In the genomic region with DNA sequence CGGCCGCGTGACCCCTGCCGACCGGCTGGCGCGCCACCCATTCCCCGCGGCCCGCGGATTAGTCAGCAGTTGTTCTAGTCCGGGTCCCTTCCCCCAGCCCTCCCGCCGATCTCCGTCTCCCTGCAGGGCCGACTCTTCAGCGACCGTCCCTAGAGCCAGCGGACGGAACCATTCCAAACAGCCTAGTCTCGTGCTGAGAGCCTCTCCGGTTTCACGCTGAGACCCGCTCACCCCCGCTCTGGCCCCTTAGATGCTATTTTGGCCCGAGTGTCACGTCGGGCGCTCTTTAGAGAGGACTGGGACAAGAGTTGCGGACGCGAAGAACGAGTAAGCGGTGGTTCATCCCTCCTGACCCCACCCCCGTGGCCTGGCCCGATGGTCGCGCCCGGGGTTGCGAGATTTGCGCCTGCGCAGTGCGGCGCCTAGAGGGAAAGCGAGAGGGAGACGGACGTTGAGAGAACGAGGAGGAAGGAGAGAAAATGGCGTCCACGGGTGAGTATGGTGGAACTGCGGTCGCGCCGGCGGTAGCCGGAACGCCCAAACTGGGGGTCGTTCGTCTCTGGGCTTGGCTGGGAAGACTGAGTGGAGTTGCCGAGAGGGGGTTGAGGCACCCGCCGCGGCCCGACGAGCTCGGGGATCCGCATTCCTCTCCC, we compare ENCODE assay signal across 1 cellular context.
TF ChIP-seq lines count a peak whose summit lies in the region.

A gene with protein sequence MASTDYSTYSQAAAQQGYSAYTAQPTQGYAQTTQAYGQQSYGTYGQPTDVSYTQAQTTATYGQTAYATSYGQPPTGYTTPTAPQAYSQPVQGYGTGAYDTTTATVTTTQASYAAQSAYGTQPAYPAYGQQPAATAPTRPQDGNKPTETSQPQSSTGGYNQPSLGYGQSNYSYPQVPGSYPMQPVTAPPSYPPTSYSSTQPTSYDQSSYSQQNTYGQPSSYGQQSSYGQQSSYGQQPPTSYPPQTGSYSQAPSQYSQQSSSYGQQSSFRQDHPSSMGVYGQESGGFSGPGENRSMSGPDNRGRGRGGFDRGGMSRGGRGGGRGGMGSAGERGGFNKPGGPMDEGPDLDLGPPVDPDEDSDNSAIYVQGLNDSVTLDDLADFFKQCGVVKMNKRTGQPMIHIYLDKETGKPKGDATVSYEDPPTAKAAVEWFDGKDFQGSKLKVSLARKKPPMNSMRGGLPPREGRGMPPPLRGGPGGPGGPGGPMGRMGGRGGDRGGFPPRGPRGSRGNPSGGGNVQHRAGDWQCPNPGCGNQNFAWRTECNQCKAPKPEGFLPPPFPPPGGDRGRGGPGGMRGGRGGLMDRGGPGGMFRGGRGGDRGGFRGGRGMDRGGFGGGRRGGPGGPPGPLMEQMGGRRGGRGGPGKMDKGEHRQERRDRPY (plus strand): TSS at position 411 of the 653 bp plus-strand sequence. CDS start 69 bp downstream, at position 480.
A gene (minus strand): TSS at position 124 of the 653 bp plus-strand sequence. CDS start 2,355 bp downstream, outside the sequence.

TF ChIP-seq in HEK293, 187 proteins besides CTCF, POLR2A, EP300 and RAD21 (continued from another document and continues in another):
- TF ChIP-seq, protein P1, sequence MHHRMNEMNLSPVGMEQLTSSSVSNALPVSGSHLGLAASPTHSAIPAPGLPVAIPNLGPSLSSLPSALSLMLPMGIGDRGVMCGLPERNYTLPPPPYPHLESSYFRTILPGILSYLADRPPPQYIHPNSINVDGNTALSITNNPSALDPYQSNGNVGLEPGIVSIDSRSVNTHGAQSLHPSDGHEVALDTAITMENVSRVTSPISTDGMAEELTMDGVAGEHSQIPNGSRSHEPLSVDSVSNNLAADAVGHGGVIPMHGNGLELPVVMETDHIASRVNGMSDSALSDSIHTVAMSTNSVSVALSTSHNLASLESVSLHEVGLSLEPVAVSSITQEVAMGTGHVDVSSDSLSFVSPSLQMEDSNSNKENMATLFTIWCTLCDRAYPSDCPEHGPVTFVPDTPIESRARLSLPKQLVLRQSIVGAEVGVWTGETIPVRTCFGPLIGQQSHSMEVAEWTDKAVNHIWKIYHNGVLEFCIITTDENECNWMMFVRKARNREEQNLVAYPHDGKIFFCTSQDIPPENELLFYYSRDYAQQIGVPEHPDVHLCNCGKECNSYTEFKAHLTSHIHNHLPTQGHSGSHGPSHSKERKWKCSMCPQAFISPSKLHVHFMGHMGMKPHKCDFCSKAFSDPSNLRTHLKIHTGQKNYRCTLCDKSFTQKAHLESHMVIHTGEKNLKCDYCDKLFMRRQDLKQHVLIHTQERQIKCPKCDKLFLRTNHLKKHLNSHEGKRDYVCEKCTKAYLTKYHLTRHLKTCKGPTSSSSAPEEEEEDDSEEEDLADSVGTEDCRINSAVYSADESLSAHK (tag by site-specific recombination; IDR thresholded peaks at IDR 0.05), result peak; percentile 64
- TF ChIP-seq ZNF335 (tag by site-specific recombination; conservative IDR thresholded peaks at IDR 0.05), result peak; percentile 86
- TF ChIP-seq ZBTB21 (tag by site-specific recombination; IDR thresholded peaks at IDR 0.05), result 0 out of 2 replicates have a peak, but pooled peaks have one; percentile 37
- peak; percentile 55; the same call in 1 of the 2 replicates for TF ChIP-seq ZSCAN23 (tag by site-specific recombination; IDR thresholded peaks at IDR 0.05)
- peak; percentile 88 for TF ChIP-seq ZSCAN16 (tag by site-specific recombination; IDR thresholded peaks at IDR 0.05)
- TF ChIP-seq KLF10 (tag by site-specific recombination; IDR thresholded peaks at IDR 0.05), result peak; percentile 40; the same call in 1 of the 2 replicates
- TF ChIP-seq ZNF600 (tag by site-specific recombination; IDR thresholded peaks at IDR 0.05), result peak; percentile 92
- peak; percentile 49 for TF ChIP-seq SCRT2 (tag by site-specific recombination; IDR thresholded peaks at IDR 0.05)
- TF ChIP-seq, protein P2, sequence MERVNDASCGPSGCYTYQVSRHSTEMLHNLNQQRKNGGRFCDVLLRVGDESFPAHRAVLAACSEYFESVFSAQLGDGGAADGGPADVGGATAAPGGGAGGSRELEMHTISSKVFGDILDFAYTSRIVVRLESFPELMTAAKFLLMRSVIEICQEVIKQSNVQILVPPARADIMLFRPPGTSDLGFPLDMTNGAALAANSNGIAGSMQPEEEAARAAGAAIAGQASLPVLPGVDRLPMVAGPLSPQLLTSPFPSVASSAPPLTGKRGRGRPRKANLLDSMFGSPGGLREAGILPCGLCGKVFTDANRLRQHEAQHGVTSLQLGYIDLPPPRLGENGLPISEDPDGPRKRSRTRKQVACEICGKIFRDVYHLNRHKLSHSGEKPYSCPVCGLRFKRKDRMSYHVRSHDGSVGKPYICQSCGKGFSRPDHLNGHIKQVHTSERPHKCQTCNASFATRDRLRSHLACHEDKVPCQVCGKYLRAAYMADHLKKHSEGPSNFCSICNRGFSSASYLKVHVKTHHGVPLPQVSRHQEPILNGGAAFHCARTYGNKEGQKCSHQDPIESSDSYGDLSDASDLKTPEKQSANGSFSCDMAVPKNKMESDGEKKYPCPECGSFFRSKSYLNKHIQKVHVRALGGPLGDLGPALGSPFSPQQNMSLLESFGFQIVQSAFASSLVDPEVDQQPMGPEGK (tag by site-specific recombination; IDR thresholded peaks at IDR 0.05), result peak; percentile 78
- peak; percentile 82 for TF ChIP-seq BCL11A (tag by site-specific recombination; IDR thresholded peaks at IDR 0.05; ENCODE audit: low read depth)
- TF ChIP-seq ZEB2 (tag by site-specific recombination; IDR thresholded peaks at IDR 0.05), result peak; percentile 91
- no peak for TF ChIP-seq ZNF174 (tag by site-specific recombination; IDR thresholded peaks at IDR 0.05)
- TF ChIP-seq, protein P3, sequence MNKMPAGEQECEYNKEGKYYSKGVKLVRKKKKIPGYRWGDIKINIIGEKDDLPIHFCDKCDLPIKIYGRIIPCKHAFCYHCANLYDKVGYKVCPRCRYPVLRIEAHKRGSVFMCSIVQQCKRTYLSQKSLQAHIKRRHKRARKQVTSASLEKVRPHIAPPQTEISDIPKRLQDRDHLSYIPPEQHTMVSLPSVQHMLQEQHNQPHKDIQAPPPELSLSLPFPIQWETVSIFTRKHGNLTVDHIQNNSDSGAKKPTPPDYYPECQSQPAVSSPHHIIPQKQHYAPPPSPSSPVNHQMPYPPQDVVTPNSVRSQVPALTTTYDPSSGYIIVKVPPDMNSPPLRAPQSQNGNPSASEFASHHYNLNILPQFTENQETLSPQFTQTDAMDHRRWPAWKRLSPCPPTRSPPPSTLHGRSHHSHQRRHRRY (tag by site-specific recombination; IDR thresholded peaks at IDR 0.05), result no peak
- TF ChIP-seq GLI2 (tag by site-specific recombination; IDR thresholded peaks at IDR 0.05; ENCODE audit: borderline replicate concordance, low read depth), result no peak
- TF ChIP-seq ZBTB1 (tag by site-specific recombination; IDR thresholded peaks at IDR 0.05), result 0 out of 2 replicates have a peak, but pooled peaks have one; percentile 64
- no peak for TF ChIP-seq ZNF560 (tag by site-specific recombination; IDR thresholded peaks at IDR 0.05; ENCODE audit: borderline replicate concordance)
- TF ChIP-seq SCRT1 (tag by site-specific recombination; IDR thresholded peaks at IDR 0.05; ENCODE audit: borderline replicate concordance), result no peak
- TF ChIP-seq, protein P4, sequence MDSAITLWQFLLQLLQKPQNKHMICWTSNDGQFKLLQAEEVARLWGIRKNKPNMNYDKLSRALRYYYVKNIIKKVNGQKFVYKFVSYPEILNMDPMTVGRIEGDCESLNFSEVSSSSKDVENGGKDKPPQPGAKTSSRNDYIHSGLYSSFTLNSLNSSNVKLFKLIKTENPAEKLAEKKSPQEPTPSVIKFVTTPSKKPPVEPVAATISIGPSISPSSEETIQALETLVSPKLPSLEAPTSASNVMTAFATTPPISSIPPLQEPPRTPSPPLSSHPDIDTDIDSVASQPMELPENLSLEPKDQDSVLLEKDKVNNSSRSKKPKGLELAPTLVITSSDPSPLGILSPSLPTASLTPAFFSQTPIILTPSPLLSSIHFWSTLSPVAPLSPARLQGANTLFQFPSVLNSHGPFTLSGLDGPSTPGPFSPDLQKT (IDR thresholded peaks at IDR 0.05; ENCODE audit: borderline replicate concordance, low read depth, low read length), result no peak
- peak; percentile 75 for TF ChIP-seq GLIS1 (tag by site-specific recombination; IDR thresholded peaks at IDR 0.05)
- TF ChIP-seq ZNF391 (tag by site-specific recombination; IDR thresholded peaks at IDR 0.05; ENCODE audit: borderline replicate concordance, low read depth), result peak; percentile 84; the same call in 1 of the 2 replicates
- peak; percentile 67 for TF ChIP-seq ZNF561 (tag by site-specific recombination; IDR thresholded peaks at IDR 0.05; ENCODE audit: borderline replicate concordance)
- peak; percentile 96 for TF ChIP-seq ZBTB17 (tag by site-specific recombination; IDR thresholded peaks at IDR 0.05)
- TF ChIP-seq, protein P5, sequence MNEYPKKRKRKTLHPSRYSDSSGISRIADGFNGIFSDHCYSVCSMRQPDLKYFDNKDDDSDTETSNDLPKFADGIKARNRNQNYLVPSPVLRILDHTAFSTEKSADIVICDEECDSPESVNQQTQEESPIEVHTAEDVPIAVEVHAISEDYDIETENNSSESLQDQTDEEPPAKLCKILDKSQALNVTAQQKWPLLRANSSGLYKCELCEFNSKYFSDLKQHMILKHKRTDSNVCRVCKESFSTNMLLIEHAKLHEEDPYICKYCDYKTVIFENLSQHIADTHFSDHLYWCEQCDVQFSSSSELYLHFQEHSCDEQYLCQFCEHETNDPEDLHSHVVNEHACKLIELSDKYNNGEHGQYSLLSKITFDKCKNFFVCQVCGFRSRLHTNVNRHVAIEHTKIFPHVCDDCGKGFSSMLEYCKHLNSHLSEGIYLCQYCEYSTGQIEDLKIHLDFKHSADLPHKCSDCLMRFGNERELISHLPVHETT (tag by site-specific recombination; IDR thresholded peaks at IDR 0.05), result peak; percentile 92; the same call in 1 of the 2 replicates
- peak; percentile 93 for TF ChIP-seq GLIS2 (tag by site-specific recombination; IDR thresholded peaks at IDR 0.05)
- TF ChIP-seq IKZF3 (tag by site-specific recombination; IDR thresholded peaks at IDR 0.05), result peak; percentile 42; the same call in 1 of the 2 replicates
- TF ChIP-seq, protein P6, sequence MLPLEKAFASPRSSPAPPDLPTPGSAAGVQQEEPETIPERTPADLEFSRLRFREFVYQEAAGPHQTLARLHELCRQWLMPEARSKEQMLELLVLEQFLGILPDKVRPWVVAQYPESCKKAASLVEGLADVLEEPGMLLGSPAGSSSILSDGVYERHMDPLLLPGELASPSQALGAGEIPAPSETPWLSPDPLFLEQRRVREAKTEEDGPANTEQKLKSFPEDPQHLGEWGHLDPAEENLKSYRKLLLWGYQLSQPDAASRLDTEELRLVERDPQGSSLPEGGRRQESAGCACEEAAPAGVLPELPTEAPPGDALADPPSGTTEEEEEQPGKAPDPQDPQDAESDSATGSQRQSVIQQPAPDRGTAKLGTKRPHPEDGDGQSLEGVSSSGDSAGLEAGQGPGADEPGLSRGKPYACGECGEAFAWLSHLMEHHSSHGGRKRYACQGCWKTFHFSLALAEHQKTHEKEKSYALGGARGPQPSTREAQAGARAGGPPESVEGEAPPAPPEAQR (tag by site-specific recombination; IDR thresholded peaks at IDR 0.05), result peak; percentile 45
- TF ChIP-seq ZNF202 (tag by site-specific recombination; IDR thresholded peaks at IDR 0.05; ENCODE audit: borderline replicate concordance), result no peak
- TF ChIP-seq, protein P7, sequence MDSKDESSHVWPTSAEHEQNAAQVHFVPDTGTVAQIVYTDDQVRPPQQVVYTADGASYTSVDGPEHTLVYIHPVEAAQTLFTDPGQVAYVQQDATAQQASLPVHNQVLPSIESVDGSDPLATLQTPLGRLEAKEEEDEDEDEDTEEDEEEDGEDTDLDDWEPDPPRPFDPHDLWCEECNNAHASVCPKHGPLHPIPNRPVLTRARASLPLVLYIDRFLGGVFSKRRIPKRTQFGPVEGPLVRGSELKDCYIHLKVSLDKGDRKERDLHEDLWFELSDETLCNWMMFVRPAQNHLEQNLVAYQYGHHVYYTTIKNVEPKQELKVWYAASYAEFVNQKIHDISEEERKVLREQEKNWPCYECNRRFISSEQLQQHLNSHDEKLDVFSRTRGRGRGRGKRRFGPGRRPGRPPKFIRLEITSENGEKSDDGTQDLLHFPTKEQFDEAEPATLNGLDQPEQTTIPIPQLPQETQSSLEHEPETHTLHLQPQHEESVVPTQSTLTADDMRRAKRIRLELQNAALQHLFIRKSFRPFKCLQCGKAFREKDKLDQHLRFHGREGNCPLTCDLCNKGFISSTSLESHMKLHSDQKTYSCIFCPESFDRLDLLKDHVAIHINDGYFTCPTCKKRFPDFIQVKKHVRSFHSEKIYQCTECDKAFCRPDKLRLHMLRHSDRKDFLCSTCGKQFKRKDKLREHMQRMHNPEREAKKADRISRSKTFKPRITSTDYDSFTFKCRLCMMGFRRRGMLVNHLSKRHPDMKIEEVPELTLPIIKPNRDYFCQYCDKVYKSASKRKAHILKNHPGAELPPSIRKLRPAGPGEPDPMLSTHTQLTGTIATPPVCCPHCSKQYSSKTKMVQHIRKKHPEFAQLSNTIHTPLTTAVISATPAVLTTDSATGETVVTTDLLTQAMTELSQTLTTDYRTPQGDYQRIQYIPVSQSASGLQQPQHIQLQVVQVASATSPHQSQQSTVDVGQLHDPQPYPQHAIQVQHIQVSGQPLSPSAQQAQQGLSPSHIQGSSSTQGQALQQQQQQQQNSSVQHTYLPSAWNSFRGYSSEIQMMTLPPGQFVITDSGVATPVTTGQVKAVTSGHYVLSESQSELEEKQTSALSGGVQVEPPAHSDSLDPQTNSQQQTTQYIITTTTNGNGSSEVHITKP (tag by site-specific recombination; IDR thresholded peaks at IDR 0.05), result peak; percentile 100
- 0 out of 2 replicates have a peak, but pooled peaks have one; percentile 10 for TF ChIP-seq KLF7 (tag by site-specific recombination; IDR thresholded peaks at IDR 0.05; ENCODE audit: borderline replicate concordance)
- TF ChIP-seq ZNF184 (tag by site-specific recombination; IDR thresholded peaks at IDR 0.05), result peak; percentile 26; the same call in 1 of the 2 replicates
- peak; percentile 63; the same call in 1 of the 2 replicates for TF ChIP-seq MZF1 (tag by site-specific recombination; IDR thresholded peaks at IDR 0.05; ENCODE audit: borderline replicate concordance)
- TF ChIP-seq ZNF843 (tag by site-specific recombination; IDR thresholded peaks at IDR 0.05), result peak; percentile 45; the same call in 1 of the 2 replicates
- TF ChIP-seq, protein P8, sequence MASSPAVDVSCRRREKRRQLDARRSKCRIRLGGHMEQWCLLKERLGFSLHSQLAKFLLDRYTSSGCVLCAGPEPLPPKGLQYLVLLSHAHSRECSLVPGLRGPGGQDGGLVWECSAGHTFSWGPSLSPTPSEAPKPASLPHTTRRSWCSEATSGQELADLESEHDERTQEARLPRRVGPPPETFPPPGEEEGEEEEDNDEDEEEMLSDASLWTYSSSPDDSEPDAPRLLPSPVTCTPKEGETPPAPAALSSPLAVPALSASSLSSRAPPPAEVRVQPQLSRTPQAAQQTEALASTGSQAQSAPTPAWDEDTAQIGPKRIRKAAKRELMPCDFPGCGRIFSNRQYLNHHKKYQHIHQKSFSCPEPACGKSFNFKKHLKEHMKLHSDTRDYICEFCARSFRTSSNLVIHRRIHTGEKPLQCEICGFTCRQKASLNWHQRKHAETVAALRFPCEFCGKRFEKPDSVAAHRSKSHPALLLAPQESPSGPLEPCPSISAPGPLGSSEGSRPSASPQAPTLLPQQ (tag by site-specific recombination; IDR thresholded peaks at IDR 0.05), result peak; percentile 69
- peak; percentile 95 for TF ChIP-seq ZXDB (tag by site-specific recombination; IDR thresholded peaks at IDR 0.05)
- TF ChIP-seq, protein P9, sequence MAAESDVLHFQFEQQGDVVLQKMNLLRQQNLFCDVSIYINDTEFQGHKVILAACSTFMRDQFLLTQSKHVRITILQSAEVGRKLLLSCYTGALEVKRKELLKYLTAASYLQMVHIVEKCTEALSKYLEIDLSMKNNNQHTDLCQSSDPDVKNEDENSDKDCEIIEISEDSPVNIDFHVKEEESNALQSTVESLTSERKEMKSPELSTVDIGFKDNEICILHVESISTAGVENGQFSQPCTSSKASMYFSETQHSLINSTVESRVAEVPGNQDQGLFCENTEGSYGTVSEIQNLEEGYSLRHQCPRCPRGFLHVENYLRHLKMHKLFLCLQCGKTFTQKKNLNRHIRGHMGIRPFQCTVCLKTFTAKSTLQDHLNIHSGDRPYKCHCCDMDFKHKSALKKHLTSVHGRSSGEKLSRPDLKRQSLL (tag by site-specific recombination; IDR thresholded peaks at IDR 0.05), result no peak
